In genomic region chr14:62599616-62600385, GRCh38 we compare ENCODE assay signal across 4 cellular contexts.
"Had no signal": no experiment of that assay in that cellular context is flagged by ENCODE, and none has a peak within 500 bp of the region (broad histone marks: within the 10 kb centered on the region; RNA-seq: fewer than 3 reads in every experiment).

No MANE protein-coding gene starts in this region.

- DNase-seq: H9, HCEC 1CT, KBM-7 had no signal

- H3K4me3 ChIP-seq: GM23338 had no signal
